Comparison of ENCODE assay signal across 24 cellular contexts in the genomic region with DNA sequence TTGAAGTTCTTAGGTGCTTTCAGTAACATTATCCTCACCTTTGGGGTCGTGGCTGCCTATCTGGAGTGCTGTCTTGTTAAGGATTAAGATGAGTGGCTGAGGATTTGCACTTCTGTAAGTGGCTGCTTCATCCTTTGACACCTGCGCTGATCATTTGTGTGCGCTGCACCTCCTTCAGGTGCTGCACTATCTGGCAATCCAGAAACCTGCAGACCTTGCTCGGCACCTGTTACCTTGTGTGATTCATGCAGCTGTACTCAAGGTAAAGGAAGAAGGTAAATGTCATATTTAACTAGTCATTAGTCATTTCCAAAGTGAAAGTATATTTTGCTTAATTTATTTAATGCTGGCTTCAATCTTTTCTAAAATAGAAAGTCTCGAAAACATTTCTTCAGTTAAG.
DNase-seq lines count a peak whose midpoint lies in the region; ATAC-seq and TF ChIP-seq lines count a peak whose summit lies in the region.
"Had no signal": no experiment of that assay in that cellular context is flagged by ENCODE, and none has a peak within 500 bp of the region (broad histone marks: within the 10 kb centered on the region; RNA-seq: fewer than 3 reads in every experiment).

No MANE protein-coding gene starts in this region.

- H3K27ac Mint-ChIP-seq in activated T-cell treated with anti-CD3 and anti-CD28 coated beads, Interleukin-2, amount 50 U/mL, for 24 hours: peak overlapping the region; percentile 74
- H3K27ac Mint-ChIP-seq: activated T-helper 2 cell treated with anti-CD3 and anti-CD28 coated beads, Interferon-gamma antibody, Interleukin-2, Interleukin-4, amounts not matched to agents 10 μg/mL and 5 μg/mL and 100 μg/mL, durations not matched to agents 14 hours and 24 hours and 36 hours had no signal

- DNase-seq in activated T-cell treated with anti-CD3 and anti-CD28 coated beads, Interleukin-2, amount 50 U/mL, for 24 hours: no peak
- DNase-seq in activated T-cell treated with anti-CD3 and anti-CD28 coated beads, Interleukin-2, amount 50 U/mL, for 48 hours: no peak
- DNase-seq in NCI-H524 treated with DMSO at 0.1 percent for 48 hours (lab: John Stamatoyannopoulos, UW) (peak; percentile 17), SW 1271 (lab: John Stamatoyannopoulos, UW) (no peak), tibial nerve (ENCODE audit: low spot score in 2 of 2) (no peak)
- no peak for DNase-seq in stimulated activated CD4-positive, alpha-beta T cell treated with anti-CD3 and anti-CD28 coated beads, Interleukin-4, amount 100 ng/mL, for 4 hours
- DNase-seq: activated CD8-positive, alpha-beta memory T cell treated with anti-CD3 and anti-CD28 coated beads, Interleukin-2, amount 50 U/mL, for 4 hours; BE2C; Caco-2; dorsolateral prefrontal cortex; heart left ventricle; MG63; NCI-H2171; NCI-H510A treated with DMSO at 0.1 percent for 48 hours; SK-N-SH; T-helper 9 cell had no signal

- no peak overlapping the region for H3K4me3 Mint-ChIP-seq in activated T-cell treated with anti-CD3 and anti-CD28 coated beads, Interleukin-2, amount 50 U/mL, for 24 hours
- H3K4me3 Mint-ChIP-seq: central memory CD8-positive, alpha-beta T cell had no signal

- H3K27me3 Mint-ChIP-seq in activated T-cell treated with anti-CD3 and anti-CD28 coated beads, Interleukin-2, amount 50 U/mL, for 24 hours: no peaks in the 10 kb centered on the region
- H3K27me3 Mint-ChIP-seq: central memory CD8-positive, alpha-beta T cell had no signal

- H3K9me3 Mint-ChIP-seq in activated T-cell treated with anti-CD3 and anti-CD28 coated beads, Interleukin-2, amount 50 U/mL, for 24 hours: no peaks in the 10 kb centered on the region
- H3K9me3 Mint-ChIP-seq: activated naive CD4-positive, alpha-beta T cell treated with anti-CD3 and anti-CD28 coated beads, Interleukin-2, amount 50 U/mL, for 72 hours; activated T-helper 2 cell treated with anti-CD3 and anti-CD28 coated beads, Interferon-gamma antibody, Interleukin-2, Interleukin-4, amounts not matched to agents 10 μg/mL and 5 μg/mL and 100 μg/mL, durations not matched to agents 14 hours and 24 hours and 36 hours; central memory CD8-positive, alpha-beta T cell had no signal

- TF ChIP-seq EP300 in tibial nerve (IDR thresholded peaks at IDR 0.05): no peak

- H3K27ac ChIP-seq in tibial nerve: no peak overlapping the region
- H3K27ac ChIP-seq: heart left ventricle, neutrophil had no signal

- no peaks in the 10 kb centered on the region for H3K27me3 ChIP-seq in endocrine pancreas (ENCODE audit: control insufficient read depth, insufficient read depth, low read length)
- H3K27me3 ChIP-seq in tibial nerve: no peaks in the 10 kb centered on the region
- H3K27me3 ChIP-seq: BE2C, dorsolateral prefrontal cortex, heart left ventricle, MG63, neutrophil had no signal

- peaks cover 69% of the 10 kb centered on the region for H3K36me3 Mint-ChIP-seq in activated T-cell treated with anti-CD3 and anti-CD28 coated beads, Interleukin-2, amount 50 U/mL, for 24 hours (ENCODE audit: low read depth)

- H3K4me1 Mint-ChIP-seq in activated T-cell treated with anti-CD3 and anti-CD28 coated beads, Interleukin-2, amount 50 U/mL, for 24 hours (ENCODE audit: low read depth): peaks cover 11% of the 10 kb centered on the region

- H3K9me3 ChIP-seq in endocrine pancreas (ENCODE audit: control insufficient read depth, low read length): no peaks in the 10 kb centered on the region
- no peaks in the 10 kb centered on the region for H3K9me3 ChIP-seq in tibial nerve
- H3K9me3 ChIP-seq: BE2C, Caco-2, HAP-1, heart left ventricle, MG63, neutrophil, SK-N-SH had no signal

- no peak for TF ChIP-seq CTCF in tibial nerve (IDR thresholded peaks at IDR 0.05)

- TF ChIP-seq POLR2A in tibial nerve (IDR thresholded peaks at IDR 0.05): no peak

- ATAC-seq in HG02852 (IDR thresholded peaks at IDR 0.05; ENCODE audit: unreplicated experiment): no peak
- ATAC-seq: heart left ventricle, left lobe of liver had no signal

- peaks cover 13% of the 10 kb centered on the region for H3K4me1 ChIP-seq in endocrine pancreas (ENCODE audit: control insufficient read depth, insufficient read depth, low read length)
- H3K4me1 ChIP-seq in tibial nerve: no peaks in the 10 kb centered on the region
- H3K4me1 ChIP-seq: BE2C, Caco-2, HAP-1, heart left ventricle had no signal

- no peak overlapping the region for H3K9ac ChIP-seq in endocrine pancreas (ENCODE audit: control insufficient read depth, insufficient read depth, low read length)
- H3K9ac ChIP-seq: SK-N-SH had no signal

- H3K4me3 ChIP-seq in endocrine pancreas (ENCODE audit: control insufficient read depth, insufficient read depth, low read length) (peak overlapping the region; percentile 33), tibial nerve (no peak overlapping the region)
- H3K4me3 ChIP-seq: dorsolateral prefrontal cortex, HAP-1, heart left ventricle, MG63 had no signal

- H3K36me3 ChIP-seq in endocrine pancreas (ENCODE audit: control insufficient read depth, insufficient read depth, low read length) (no peaks in the 10 kb centered on the region), tibial nerve (peaks cover 0 to 72% (median 0%) of the 10 kb centered on the region in 3 donors)
- H3K36me3 ChIP-seq: BE2C had no signal

- whole genome bisulfite sequencing in tibial nerve, 2 donors: 91 to 93% methylated on average over 5 of the region's 5 CpGs
